ENCODE assay signal across 8 cellular contexts in genomic region chr11:124674168-124674517, GRCh38. TPM values are rescaled to one million over a fixed set of nuclear protein-coding genes. Genes with fewer than 3 reads are reported as not detected.
DNase-seq lines count a peak whose midpoint lies in the region; ATAC-seq and TF ChIP-seq lines count a peak whose summit lies in the region.

No MANE protein-coding gene starts in this region.

- POLR2A ChIA-PET in Caco-2 (lab: Charles Lee), result interaction anchor here (0.5 to 1.2 kb wide), 13 partner anchors 64 to 1429 kb away, joined by 3 to 14 read pairs (median 4); partner anchors contain the start of gene NRGN
- POLR2A ChIA-PET in Panc1 (lab: Charles Lee), result interaction anchor here (0.6 to 0.9 kb wide), 6 partner anchors 23 to 603 kb away, joined by 3 to 15 read pairs (median 4); partner anchors contain the start of gene NRGN

- H3K4me1 ChIP-seq in Caco-2, result peaks cover 19% of the 10 kb centered on the region
- H3K4me1 ChIP-seq in Panc1 (ENCODE audit: control insufficient read depth, insufficient read depth, low read length), result peaks cover 13% of the 10 kb centered on the region
- peaks cover 10% of the 10 kb centered on the region for H3K4me1 ChIP-seq in osteoblast (ENCODE audit: insufficient read depth, low read length)

- no peaks in the 10 kb centered on the region for H3K4me1 Mint-ChIP-seq in Caco-2 (ENCODE audit: low read depth, unreplicated experiment)

- H2AFZ ChIP-seq in osteoblast (ENCODE audit: low read length), result peak overlapping the region; percentile 93

- intact Hi-C loops in Caco-2 (cut with micrococcal nuclease; ENCODE audit: unreplicated experiment) (no loop called here), Panc1 (cut with micrococcal nuclease; ENCODE audit: unreplicated experiment) (no loop called here)

- H3K27me3 ChIP-seq in Caco-2 (replicated peaks; ENCODE audit: control insufficient read depth, insufficient read depth, low read length), result no peaks in the 10 kb centered on the region
- no peaks in the 10 kb centered on the region for H3K27me3 ChIP-seq in Panc1 (ENCODE audit: control insufficient read depth, insufficient read depth, low read length)
- H3K27me3 ChIP-seq in osteoblast (ENCODE audit: insufficient read depth, low read length), result no peaks in the 10 kb centered on the region

- peak overlapping the region; percentile 92 for H3K4me2 ChIP-seq in osteoblast (ENCODE audit: insufficient read depth, low read length)

- no peaks in the 10 kb centered on the region; the same call in 1 of the 2 replicates for H3K9me3 ChIP-seq in Caco-2
- no peaks in the 10 kb centered on the region for H3K9me3 ChIP-seq in Panc1 (ENCODE audit: control insufficient read depth, insufficient read depth, low read depth, low read length)
- H3K9me3 ChIP-seq in osteoblast (ENCODE audit: low read depth, low read length), result no peaks in the 10 kb centered on the region

- H3K4me3 ChIP-seq in Caco-2 (ENCODE audit: low read depth, low read length), result peak overlapping the region; percentile 55
- peak overlapping the region; percentile 67 to 75 for H3K4me3 ChIP-seq in Panc1 (ENCODE audit: low read depth in 2 of 2, low read length in 2 of 2)
- H3K4me3 ChIP-seq in epithelial cell of esophagus (ENCODE audit: low read length), result peak overlapping the region; percentile 79
- H3K4me3 ChIP-seq in osteoblast (ENCODE audit: insufficient read depth, low read length), result peak overlapping the region; percentile 90

- H3K27me3 Mint-ChIP-seq in Caco-2 (ENCODE audit: insufficient read depth, unreplicated experiment), result no peaks in the 10 kb centered on the region

- H3K27ac ChIP-seq in Panc1 (ENCODE audit: low read length) (peak overlapping the region; percentile 93), osteoblast (ENCODE audit: low read depth, low read length) (peak overlapping the region; percentile 81)

- TF ChIP-seq CTCF in Caco-2 (IDR thresholded peaks at IDR 0.05; ENCODE audit: insufficient read depth in 1 of 2, low read depth in 1 of 2, low read length in 1 of 2, severe bottlenecking in 1 of 2, unreplicated experiment in 1 of 2) (no peak), Panc1 (IDR thresholded peaks at IDR 0.05) (no peak), epithelial cell of esophagus (IDR thresholded peaks at IDR 0.05; ENCODE audit: insufficient read depth, low read depth, low read length, missing control alignments) (no peak), osteoblast (IDR thresholded peaks at IDR 0.05; ENCODE audit: extremely low read depth, low read depth, low read length) (no peak)

- H3K36me3 ChIP-seq in Caco-2 (ENCODE audit: control insufficient read depth, insufficient read depth, low read length) (no peaks in the 10 kb centered on the region), Panc1 (ENCODE audit: control insufficient read depth, insufficient read depth, low read length) (no peaks in the 10 kb centered on the region), osteoblast (ENCODE audit: insufficient read depth, low read length) (no peaks in the 10 kb centered on the region)

- BruUV-seq in Caco-2 (replicated peaks; lab: Mats Ljungman, UMichigan) (no TSS peak), Panc1 (replicated peaks; lab: Mats Ljungman, UMichigan) (no TSS peak)

- CTCF ChIA-PET in Caco-2 (lab: Charles Lee) (interaction anchor here (0.6 to 2.3 kb wide), 12 partner anchors 17 to 217 kb away, joined by 3 to 20 read pairs (median 7); no protein-coding TSS in a partner anchor), Panc1 (lab: Charles Lee) (interaction anchor here (0.5 to 1.6 kb wide), 4 partner anchors 120 to 1243 kb away, joined by 3 to 8 read pairs (median 4); partner anchors contain the start of genes MSANTD2 and ROBO3)

- H3K9me3 Mint-ChIP-seq in Caco-2 (ENCODE audit: unreplicated experiment), result no peaks in the 10 kb centered on the region

- peak overlapping the region; percentile 95 for H3K27ac Mint-ChIP-seq in Caco-2 (ENCODE audit: unreplicated experiment)

- peaks cover 19% of the 10 kb centered on the region for H3K36me3 Mint-ChIP-seq in Caco-2 (ENCODE audit: insufficient read depth, unreplicated experiment)

- DNase-seq in Caco-2, result no peak
- no peak for DNase-seq in Panc1 (ENCODE audit: low read depth, low spot score)
- DNase-seq in epithelial cell of esophagus (ENCODE audit: low read depth), result no peak
- no peak for DNase-seq in osteoblast (ENCODE audit: insufficient read length, low spot score, missing footprints)
- no peak for DNase-seq in ecto neural progenitor cell (ENCODE audit: low spot score)
- no peak for DNase-seq in epidermal melanocyte (ENCODE audit: insufficient read length, low spot score)

- in situ Hi-C loops in Panc1 (cut with HindIII; ENCODE audit: low pct_unique_long_range_greater_than_20kb, low sequenced_read_pairs), result no loop called here

- no peaks in the 10 kb centered on the region for H3K79me2 ChIP-seq in osteoblast (ENCODE audit: insufficient read depth, low read length)

- H4K20me1 ChIP-seq in osteoblast (ENCODE audit: insufficient read depth, low read length), result no peaks in the 10 kb centered on the region

- peak overlapping the region; percentile 90 for H3K4me3 Mint-ChIP-seq in Caco-2 (ENCODE audit: unreplicated experiment)

- ATAC-seq in Panc1 (peak; percentile 32), GM21367 (IDR thresholded peaks at IDR 0.05; ENCODE audit: unreplicated experiment) (no peak), HG02610 (IDR thresholded peaks at IDR 0.05; ENCODE audit: unreplicated experiment) (no peak)

RNA-seq across cellular contexts. Expression of gene SPA17, which starts 0.4 kb away (rescaled TPM):
- 3.7 and 4.2 TPM in 2 replicates for total RNA-seq in Caco-2 (2022)
- 10.1 TPM for total RNA-seq in Panc1 (2021; ENCODE audit: unreplicated experiment)
- polyA plus RNA-seq in Panc1 (2012; ENCODE audit: insufficient read length), result 5.1 TPM
- total RNA-seq in osteoblast, result 8.0 and 8.8 TPM in 2 replicates

RNA-seq across cellular contexts. Expression of gene SIAE, which starts 0.6 kb away (rescaled TPM):
- total RNA-seq in Caco-2 (2022) (33.7 and 34.1 TPM in 2 replicates), Panc1 (2021; ENCODE audit: unreplicated experiment) (14.9 TPM), osteoblast (10.5 and 11.5 TPM in 2 replicates)
- 9.7 TPM for polyA plus RNA-seq in Panc1 (2012; ENCODE audit: insufficient read length)

RNA-seq across cellular contexts. Expression of gene TBRG1, which starts 51.5 kb away (rescaled TPM):
- total RNA-seq in Caco-2 (2022), result 71.5 and 72.0 TPM in 2 replicates
- 35.0 TPM for total RNA-seq in Panc1 (2021; ENCODE audit: unreplicated experiment)
- polyA plus RNA-seq in Panc1 (2012; ENCODE audit: insufficient read length), result 36.5 TPM
- total RNA-seq in osteoblast, result 37.7 and 40.2 TPM in 2 replicates
